Comparison of ENCODE assay signal across 24 cellular contexts in genomic region chr12:71306808-71307207, GRCh38.
"Had no signal": no experiment of that assay in that cellular context is flagged by ENCODE, and none has a peak within 500 bp of the region (broad histone marks: within the 10 kb centered on the region; RNA-seq: fewer than 3 reads in every experiment).

No MANE protein-coding gene starts in this region.

- H3K27ac ChIP-seq: left ventricle myocardium inferior, ovary, right atrium auricular region, right lobe of liver, stomach, testis, thyroid gland, transverse colon, upper lobe of left lung, vagina had no signal

- H3K4me3 ChIP-seq: left ventricle myocardium inferior, lung, mucosa of descending colon, ovary, right atrium auricular region, right lobe of liver, stomach, testis, thyroid gland, transverse colon, upper lobe of left lung, vagina had no signal

- H3K36me3 ChIP-seq: left ventricle myocardium inferior, ovary, right atrium auricular region, right lobe of liver, stomach, thyroid gland, transverse colon, upper lobe of left lung, vagina had no signal

- H3K27me3 ChIP-seq: ovary, right atrium auricular region, right lobe of liver, stomach, testis, thyroid gland, transverse colon, upper lobe of left lung, vagina had no signal

- ATAC-seq: mucosa of descending colon; naive thymus-derived CD4-positive, alpha-beta T cell; natural killer cell treated with Interleukin-12 subunit alpha and Interleukin-12 subunit beta and Interleukin-15 and Interleukin-18, amount 100 ng/mL, for 72 hours; right lobe of liver; stimulated activated naive B cell treated with anti-CD40 and anti-IgM and Interleukin-4, amounts not matched to agents 10 μg/mL and 1 μg/mL and 100 μg/mL, for 72 hours; stimulated activated naive CD8-positive, alpha-beta T cell treated with anti-CD3 and anti-CD28 coated beads, Interleukin-15, Interleukin-2, amounts not matched to agents 100 U/mL and 50 U/mL, for 24 hours had no signal

- H3K9me3 ChIP-seq: mucosa of descending colon, ovary, right atrium auricular region, right lobe of liver, stomach, testis, thyroid gland, transverse colon, upper lobe of left lung, vagina had no signal

- H3K4me1 ChIP-seq: left ventricle myocardium inferior, right atrium auricular region, right lobe of liver, stomach, testis, thyroid gland, transverse colon, upper lobe of left lung had no signal

- DNase-seq: hypothalamus; immature natural killer cell; islet precursor cell; left ventricle myocardium inferior; midbrain; mucosa of descending colon; naive thymus-derived CD4-positive, alpha-beta T cell; ovary; right lobe of liver; stimulated activated CD4-positive, alpha-beta T cell treated with anti-CD3 and anti-CD28 coated beads, Interleukin-12 subunit alpha, Interleukin-12 subunit beta, amount 100 ng/mL, for 4 hours; stimulated activated CD4-positive, alpha-beta T cell treated with anti-CD3 and anti-CD28 coated beads, Interleukin-15, amount 100 ng/mL, for 24 hours; stimulated activated CD4-positive, alpha-beta T cell treated with anti-CD3 and anti-CD28 coated beads, Interleukin-2, amount 100 ng/mL, for 24 hours; stimulated activated CD4-positive, alpha-beta T cell treated with anti-CD3 and anti-CD28 coated beads, Interleukin-4, amount 100 ng/mL, for 1 hour; stimulated activated naive B cell treated with anti-CD40 and anti-IgM and Interleukin-4, amounts not matched to agents 10 μg/mL and 1 μg/mL and 100 μg/mL, for 72 hours; stimulated activated naive CD8-positive, alpha-beta T cell treated with anti-CD3 and anti-CD28 coated beads, Interleukin-15, Interleukin-2, amounts not matched to agents 100 U/mL and 50 U/mL, for 24 hours; stomach; testis; thyroid gland; transverse colon; upper lobe of left lung had no signal
